10 cellular contexts compared by ENCODE assay signal in genomic region chr4:159248383-159249178, GRCh38.
A peak's percentile ranks its signal among the peaks of the same experiment; 100 is the strongest.
DNase-seq lines count a peak whose midpoint lies in the region; ATAC-seq and TF ChIP-seq lines count a peak whose summit lies in the region.
"Had no signal": no experiment of that assay in that cellular context is flagged by ENCODE, and none has a peak within 500 bp of the region (broad histone marks: within the 10 kb centered on the region; RNA-seq: fewer than 3 reads in every experiment).

No MANE protein-coding gene starts in this region.

- TF ChIP-seq EP300 in gastroesophageal sphincter (IDR thresholded peaks at IDR 0.05), result no peak

- H3K79me2 ChIP-seq in smooth muscle cell (ENCODE audit: low read depth), result peaks cover 14% of the 10 kb centered on the region

- intact Hi-C loops in CD8-positive, alpha-beta T cell (cut with DNase I, micrococcal nuclease), result no loop called here

- peak overlapping the region in 3 of 4 donors; percentile 5 to 51 (median 43) for H3K27ac ChIP-seq in gastroesophageal sphincter
- no peak overlapping the region for H3K27ac ChIP-seq in smooth muscle cell (ENCODE audit: low read depth)
- H3K27ac ChIP-seq in CD8-positive, alpha-beta T cell (ENCODE audit: low read depth, low read length), result no peak overlapping the region

- peak overlapping the region; percentile 50 for H3K4me2 ChIP-seq in smooth muscle cell

- H3K36me3 ChIP-seq in gastroesophageal sphincter (peaks cover 0 to 9% of the 10 kb centered on the region in 2 donors), smooth muscle cell (ENCODE audit: low read depth) (no peaks in the 10 kb centered on the region)
- no peaks in the 10 kb centered on the region for H3K36me3 ChIP-seq in CD8-positive, alpha-beta T cell (ENCODE audit: insufficient read depth, low read length)

- no peaks in the 10 kb centered on the region for H4K20me1 ChIP-seq in smooth muscle cell (ENCODE audit: low read depth)

- WGBS in gastroesophageal sphincter (ENCODE audit: low coverage in 1 of 2), 2 donors, result 47 to 55% methylated on average over 7 of the region's 7 CpGs
- 79% methylated on average over 7 of the region's 7 CpGs for WGBS in smooth muscle cell (ENCODE audit: low lambda C conversion rate)

- ATAC-seq in gastroesophageal sphincter, result peak; percentile 92
- ATAC-seq in CD8-positive, alpha-beta T cell, result no peak
- ATAC-seq in GM19463 (IDR thresholded peaks at IDR 0.05; ENCODE audit: unreplicated experiment), result no peak
- ATAC-seq: HCT116 had no signal

- no peak overlapping the region for H3K9ac ChIP-seq in smooth muscle cell (ENCODE audit: low read depth)

- peaks cover 11% of the 10 kb centered on the region for H3K36me3 Mint-ChIP-seq in CD8-positive, alpha-beta T cell

- H3K9me3 ChIP-seq in gastroesophageal sphincter, result no peaks in the 10 kb centered on the region
- H3K9me3 ChIP-seq in smooth muscle cell (replicated peaks; ENCODE audit: low read depth), result no peaks in the 10 kb centered on the region
- no peaks in the 10 kb centered on the region for H3K9me3 ChIP-seq in CD8-positive, alpha-beta T cell (ENCODE audit: low read length)

- DNase-seq in GM20000 (ENCODE audit: low spot score) (peak; percentile 12), RPMI7951 (ENCODE audit: low read depth) (peak; percentile 55), smooth muscle cell (lab: John Stamatoyannopoulos, UW; ENCODE audit: unreplicated experiment) (no peak), erythroblast (lab: John Stamatoyannopoulos, UW) (no peak)
- DNase-seq in effector CD4-positive, alpha-beta T cell, result no peak
- DNase-seq in CD8-positive, alpha-beta T cell, result no peak

- peaks cover 2 to 25% (median 9%) of the 10 kb centered on the region in 3 donors for H3K4me1 ChIP-seq in gastroesophageal sphincter
- peaks cover 8% of the 10 kb centered on the region for H3K4me1 ChIP-seq in smooth muscle cell (ENCODE audit: low read depth)
- no peaks in the 10 kb centered on the region for H3K4me1 ChIP-seq in CD8-positive, alpha-beta T cell (ENCODE audit: insufficient read depth, low read length)

- H3K4me3 ChIP-seq in gastroesophageal sphincter (peak overlapping the region; percentile 17 to 19), smooth muscle cell (peak overlapping the region; percentile 12)
- no peak overlapping the region for H3K4me3 ChIP-seq in CD8-positive, alpha-beta T cell (ENCODE audit: low read depth, low read length)

- POLR2A ChIA-PET in CD8-positive, alpha-beta T cell (lab: Charles Lee), result interaction anchor here (0.6 to 1.4 kb wide), 2 partner anchors 10 to 335 kb away, joined by 4 to 8 read pairs; no protein-coding TSS in a partner anchor

- no peak for TF ChIP-seq POLR2A in gastroesophageal sphincter (IDR thresholded peaks at IDR 0.05)
- no peak for TF ChIP-seq POLR2A in erythroblast (IDR thresholded peaks at IDR 0.05; ENCODE audit: low read length)

- H3K9me3 Mint-ChIP-seq in CD8-positive, alpha-beta T cell, result no peaks in the 10 kb centered on the region

- H3K27me3 ChIP-seq in gastroesophageal sphincter (no peaks in the 10 kb centered on the region), smooth muscle cell (ENCODE audit: low read depth) (no peaks in the 10 kb centered on the region)
- no peaks in the 10 kb centered on the region for H3K27me3 ChIP-seq in CD8-positive, alpha-beta T cell (ENCODE audit: insufficient read depth, low read length)

- H3K27ac Mint-ChIP-seq in CD8-positive, alpha-beta T cell, result no peak overlapping the region
- H3K27ac Mint-ChIP-seq: T-helper 1 cell treated with Interleukin-12 subunit alpha and Interleukin-12 subunit beta and Interleukin-4 antibody, amounts not matched to agents 30 μg/mL and 1 μg/mL, for 36 hours had no signal

- H3F3A ChIP-seq in smooth muscle cell (ENCODE audit: low read depth), result peaks cover 10% of the 10 kb centered on the region

- no peak overlapping the region for H2AFZ ChIP-seq in smooth muscle cell (ENCODE audit: low read depth)

- no peak overlapping the region for H3K4me3 Mint-ChIP-seq in CD8-positive, alpha-beta T cell
- H3K4me3 Mint-ChIP-seq: T-helper 1 cell treated with Interleukin-12 subunit alpha and Interleukin-12 subunit beta and Interleukin-4 antibody, amounts not matched to agents 30 μg/mL and 1 μg/mL, for 36 hours had no signal

- no peaks in the 10 kb centered on the region for H3K27me3 Mint-ChIP-seq in CD8-positive, alpha-beta T cell (ENCODE audit: low read depth)

- TF ChIP-seq CTCF in GM20000 (IDR thresholded peaks at IDR 0.05; ENCODE audit: extremely low read depth, missing control alignments) (no peak), gastroesophageal sphincter (IDR thresholded peaks at IDR 0.05) (no peak), smooth muscle cell (IDR thresholded peaks at IDR 0.05; ENCODE audit: borderline replicate concordance, insufficient read depth, poor library complexity, severe bottlenecking) (no peak)
- no peak for TF ChIP-seq CTCF in CD8-positive, alpha-beta T cell (IDR thresholded peaks at IDR 0.05)

- H3K4me1 Mint-ChIP-seq in CD8-positive, alpha-beta T cell (ENCODE audit: low read depth), result peaks cover 6% of the 10 kb centered on the region

- CTCF ChIA-PET in CD8-positive, alpha-beta T cell (lab: Charles Lee), result interaction anchor here (1.0 kb wide), 1 partner anchor 45 kb away, joined by 4 read pairs; no protein-coding TSS in a partner anchor

Comparison
In these comparisons a context has a peak if more than half of its experiments do, and no peak if none do; other contexts are left out.
1. DNase-seq: peak in GM20000 (single experiment) and RPMI7951 (single experiment); none in smooth muscle cell (single experiment), effector CD4-positive, alpha-beta T cell (single experiment), erythroblast (0 of 2) and CD8-positive, alpha-beta T cell (0 of 7).
2. H3K27ac ChIP-seq: peak in gastroesophageal sphincter (3 of 4); none in smooth muscle cell (single experiment) and CD8-positive, alpha-beta T cell (single experiment).